Comparison of ENCODE assay signal across 13 cellular contexts in the genomic region with DNA sequence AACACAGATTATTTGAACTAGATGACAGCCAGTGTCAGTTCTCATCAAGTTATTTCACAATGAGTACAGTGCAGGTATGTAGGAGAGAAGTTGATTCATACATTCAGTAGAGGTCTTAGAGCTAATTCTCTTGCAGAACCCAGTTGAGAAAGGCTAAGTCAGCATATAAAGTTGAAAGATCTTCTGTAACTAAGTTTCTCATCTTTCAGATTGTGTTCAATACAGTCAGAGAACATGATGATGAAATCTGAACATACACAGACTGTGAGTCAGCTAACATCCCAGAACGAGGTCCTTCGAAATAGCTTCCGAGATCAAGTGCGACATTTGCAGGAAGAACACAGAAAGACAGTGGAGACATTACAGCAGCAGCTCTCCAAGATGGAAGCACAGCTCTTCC. TPM values are rescaled to one million over a fixed set of nuclear protein-coding genes. Genes with fewer than 3 reads are reported as not detected.
DNase-seq lines count a peak whose midpoint lies in the region; ATAC-seq and TF ChIP-seq lines count a peak whose summit lies in the region.
"Had no signal": no experiment of that assay in that cellular context is flagged by ENCODE, and none has a peak within 500 bp of the region (broad histone marks: within the 10 kb centered on the region; RNA-seq: fewer than 3 reads in every experiment).

No MANE protein-coding gene starts in this region.

- H3K4me3 Mint-ChIP-seq in activated CD8-positive, alpha-beta memory T cell treated with anti-CD3 and anti-CD28 coated beads, Interleukin-2, amount 10 ng/mL, durations not matched to agents 7 days and 5 days, result no peak overlapping the region

- H2BK120ac ChIP-seq in trophoblast cell (ENCODE audit: insufficient read depth, low read length, poor library complexity), result no peak overlapping the region

- CTCF ChIA-PET in activated CD8-positive, alpha-beta memory T cell treated with anti-CD3 and anti-CD28 coated beads, Interleukin-2, amount 10 ng/mL, durations not matched to agents 7 days and 5 days (lab: Charles Lee), result no interaction called here

- H3K4me2 ChIP-seq in trophoblast cell (ENCODE audit: low read length), result no peak overlapping the region

- peaks cover 12 to 13% of the 10 kb centered on the region in 2 experiments for H3K36me3 ChIP-seq in trophoblast cell (ENCODE audit: control insufficient read depth in 1 of 2, insufficient read depth in 2 of 2, low read length in 2 of 2)

- H3K27ac Mint-ChIP-seq in activated CD8-positive, alpha-beta memory T cell treated with anti-CD3 and anti-CD28 coated beads, Interleukin-2, amount 10 ng/mL, durations not matched to agents 7 days and 5 days, result no peak overlapping the region

- H3K18ac ChIP-seq in trophoblast cell (ENCODE audit: low read length), result no peak overlapping the region

- H2AK5ac ChIP-seq in trophoblast cell (ENCODE audit: low read length), result no peak overlapping the region

- no CpG with 5 or more reads among the region's 4 CpGs for WGBS in trophoblast cell (ENCODE audit: extremely low coverage, insufficient coverage, insufficient read length)

- no peak overlapping the region for H3K23ac ChIP-seq in trophoblast cell (ENCODE audit: low read length)

- no peaks in the 10 kb centered on the region for H3K79me2 ChIP-seq in trophoblast cell (ENCODE audit: control insufficient read depth, insufficient read depth, low read length, poor library complexity)

- no peaks in the 10 kb centered on the region for H3K27me3 ChIP-seq in trophoblast cell (ENCODE audit: insufficient read depth, low read length)
- H3K27me3 ChIP-seq: upper lobe of right lung had no signal

- H3K79me1 ChIP-seq in trophoblast cell (ENCODE audit: low read length), result no peaks in the 10 kb centered on the region

- no peaks in the 10 kb centered on the region for H3K9me3 ChIP-seq in trophoblast cell (ENCODE audit: insufficient read depth, low read depth, low read length)
- H3K9me3 ChIP-seq: upper lobe of right lung had no signal

- ATAC-seq in esophagus mucosa, result peak; percentile 74
- ATAC-seq in activated CD8-positive, alpha-beta memory T cell treated with anti-CD3 and anti-CD28 coated beads, Interleukin-2, amount 10 ng/mL, durations not matched to agents 7 days and 5 days, result no peak
- ATAC-seq: upper lobe of right lung had no signal

- H4K8ac ChIP-seq in trophoblast cell (ENCODE audit: low read depth, low read length), result no peak overlapping the region

- no peak overlapping the region for H3K4me3 ChIP-seq in trophoblast cell (ENCODE audit: low read depth, low read length)
- H3K4me3 ChIP-seq in coronary artery, result no peak overlapping the region
- H3K4me3 ChIP-seq: upper lobe of right lung had no signal

- peak overlapping the region; percentile 53 for H3K27ac ChIP-seq in trophoblast cell (ENCODE audit: low read depth, low read length)
- no peak overlapping the region for H3K27ac ChIP-seq in coronary artery
- H3K27ac ChIP-seq: HL-60, upper lobe of right lung had no signal

- no peaks in the 10 kb centered on the region for H3K9me3 Mint-ChIP-seq in activated CD8-positive, alpha-beta memory T cell treated with anti-CD3 and anti-CD28 coated beads, Interleukin-2, amount 10 ng/mL, durations not matched to agents 7 days and 5 days (ENCODE audit: low read depth)

- peaks cover 0 to 2% of the 10 kb centered on the region in 2 experiments for H3K4me1 ChIP-seq in trophoblast cell (ENCODE audit: control insufficient read depth in 1 of 2, insufficient read depth in 2 of 2, low read length in 2 of 2)
- H3K4me1 ChIP-seq: upper lobe of right lung had no signal

- no peak overlapping the region for H3K14ac ChIP-seq in trophoblast cell (ENCODE audit: low read length)

- H3K27me3 Mint-ChIP-seq in activated CD8-positive, alpha-beta memory T cell treated with anti-CD3 and anti-CD28 coated beads, Interleukin-2, amount 10 ng/mL, durations not matched to agents 7 days and 5 days, result no peaks in the 10 kb centered on the region

- DNase-seq in EH (ENCODE audit: low read depth) (peak; percentile 86), RPMI7951 (ENCODE audit: low read depth) (peak; percentile 83), trophoblast cell (peak; percentile 76 to 95), medulla oblongata (ENCODE audit: extremely low spot score) (no peak), NCI-H524 (lab: John Stamatoyannopoulos, UW) (no peak), coronary artery (ENCODE audit: low spot score) (no peak)
- no peak for DNase-seq in activated CD8-positive, alpha-beta memory T cell treated with anti-CD3 and anti-CD28 coated beads, Interleukin-2, amount 10 ng/mL, durations not matched to agents 7 days and 5 days
- DNase-seq: cerebellar nuclear complex, DMS79 treated with DMSO at 0.1 percent for 48 hours, SIG-M5, upper lobe of right lung had no signal

- H4K12ac ChIP-seq in trophoblast cell (ENCODE audit: low read depth, low read length), result no peak overlapping the region

- no peak overlapping the region for H3K4ac ChIP-seq in trophoblast cell (ENCODE audit: low read depth, low read length)

- peaks cover 4% of the 10 kb centered on the region for H3K4me1 Mint-ChIP-seq in activated CD8-positive, alpha-beta memory T cell treated with anti-CD3 and anti-CD28 coated beads, Interleukin-2, amount 10 ng/mL, durations not matched to agents 7 days and 5 days

- no peak overlapping the region for H2AFZ ChIP-seq in trophoblast cell (ENCODE audit: insufficient read depth, low read length, poor library complexity)

- H4K91ac ChIP-seq in trophoblast cell (ENCODE audit: low read depth, low read length), result no peak overlapping the region

- H2BK12ac ChIP-seq in trophoblast cell (ENCODE audit: low read length), result no peak overlapping the region

- TF ChIP-seq CTCF in coronary artery (IDR thresholded peaks at IDR 0.05), result no peak

- no peak overlapping the region for H2BK5ac ChIP-seq in trophoblast cell (ENCODE audit: low read depth, low read length, poor library complexity)

- H3K9ac ChIP-seq in trophoblast cell (ENCODE audit: low read length), result no peak overlapping the region

- peaks cover 34% of the 10 kb centered on the region for H3K36me3 Mint-ChIP-seq in activated CD8-positive, alpha-beta memory T cell treated with anti-CD3 and anti-CD28 coated beads, Interleukin-2, amount 10 ng/mL, durations not matched to agents 7 days and 5 days

RNA-seq across cellular contexts. Expression of gene LIMS1, which starts 41.9 kb away (rescaled TPM):
- total RNA-seq in RPMI7951 (2014; rRNA removed; shearing (Covaris generic)), result 56.1 and 66.0 TPM in 2 replicates
- 29.1 TPM for total RNA-seq in esophagus mucosa
- polyA plus RNA-seq in trophoblast cell (2013), result 60.3 and 62.4 TPM in 2 replicates
- 10 to 100 TPM; 57.2 to 58.2 TPM for total RNA-seq in activated CD8-positive, alpha-beta memory T cell treated with anti-CD3 and anti-CD28 coated beads, Interleukin-2, amount 10 ng/mL, durations not matched to agents 7 days and 5 days

RNA-seq across cellular contexts. Expression of gene GCC2, which starts 43.4 kb away (rescaled TPM):
- 10.7 and 18.1 TPM in 2 replicates for total RNA-seq in RPMI7951 (2014; rRNA removed; shearing (Covaris generic))
- total RNA-seq in esophagus mucosa, result 11.0 TPM
- polyA plus RNA-seq in trophoblast cell (2013), result 33.2 and 33.7 TPM in 2 replicates
- total RNA-seq in activated CD8-positive, alpha-beta memory T cell treated with anti-CD3 and anti-CD28 coated beads, Interleukin-2, amount 10 ng/mL, durations not matched to agents 7 days and 5 days, result 10 to 100 TPM; 47.4 to 47.8 TPM

Comparison
In these comparisons a context has a peak if more than half of its experiments do, and no peak if none do; other contexts are left out.
1. DNase-seq: peak in EH (single experiment), RPMI7951 (single experiment) and trophoblast cell (2 of 2); none in medulla oblongata (single experiment), NCI-H524 (0 of 2), coronary artery (single experiment) and activated CD8-positive, alpha-beta memory T cell treated with anti-CD3 and anti-CD28 coated beads, Interleukin-2, amount 10 ng/mL, durations not matched to agents 7 days and 5 days (single experiment).